8 cellular contexts compared by ENCODE assay signal in genomic region chr7:85185355-85186082, GRCh38. TPM values are rescaled to one million over a fixed set of nuclear protein-coding genes. Genes with fewer than 3 reads are reported as not detected.
DNase-seq lines count a peak whose midpoint lies in the region; TF ChIP-seq lines count a peak whose summit lies in the region.

No MANE protein-coding gene starts in this region.

- peak overlapping the region in 2 of 3 donors; percentile 37 to 41 for H3K4me3 ChIP-seq in liver (ENCODE audit: low read depth in 1 of 3, low read length in 3 of 3)
- peak overlapping the region; percentile 64 to 75 for H3K4me3 ChIP-seq in testis

- H3K9me3 ChIP-seq in liver (ENCODE audit: control insufficient read depth in 4 of 4, low read length in 3 of 4) (no peaks in the 10 kb centered on the region), testis (no peaks in the 10 kb centered on the region)

- intact Hi-C loops in testis (cut with DNase I; ENCODE audit: low total_unique reads) = loop anchor here (5.0 kb wide), 1 partner anchor 143 kb away; no protein-coding TSS in a partner anchor

- TF ChIP-seq RAD21 in liver (IDR thresholded peaks at IDR 0.05) = peak; percentile 41 to 46

- WGBS in liver = 3% methylated on average over 42 of the region's 42 CpGs
- 1 to 2% methylated on average over 40 to 42 of the region's 42 CpGs for WGBS in testis, 2 donors

- peak; percentile 16 for DNase-seq in GDM1 (lab: John Stamatoyannopoulos, UW)
- peak; percentile 28 for DNase-seq in NCI-H2107 treated with DMSO at 0.1 percent for 48 hours (lab: John Stamatoyannopoulos, UW; ENCODE audit: unreplicated experiment)
- DNase-seq in dedifferentiated amniotic fluid mesenchymal stem cell (ENCODE audit: extremely low spot score) = peak; percentile 78
- DNase-seq in testis = peak; percentile 77
- no peak for DNase-seq in activated T-cell treated with anti-CD3 and anti-CD28 coated beads, Interleukin-2, amount 50 U/mL, for 1 hour
- DNase-seq in HT-29 (ENCODE audit: low spot score) = no peak
- DNase-seq in stimulated activated CD4-positive, alpha-beta T cell treated with anti-CD3 and anti-CD28 coated beads, Interleukin-4, amount 100 ng/mL, for 1 hour = no peak

- H3K27me3 ChIP-seq in liver (ENCODE audit: control insufficient read depth in 4 of 4, insufficient read depth in 4 of 4, low read length in 3 of 4) (peaks cover 0 to 12% (median 2%) of the 10 kb centered on the region in 4 donors), testis (no peaks in the 10 kb centered on the region)

- H3K4me1 ChIP-seq in liver (ENCODE audit: control insufficient read depth in 4 of 4, insufficient read depth in 4 of 4, low read length in 3 of 4) (peaks cover 0 to 16% (median 3%) of the 10 kb centered on the region in 4 donors), testis (peaks cover 4% of the 10 kb centered on the region)

- peak overlapping the region in 1 of 2 donors; percentile 50 for H3K27ac ChIP-seq in liver (ENCODE audit: low read depth in 1 of 2, low read length in 2 of 2)
- H3K27ac ChIP-seq in testis = peak overlapping the region; percentile 61 to 79

- no peaks in the 10 kb centered on the region for H3K36me3 ChIP-seq in liver (ENCODE audit: control insufficient read depth in 4 of 4, insufficient read depth in 3 of 4, low read depth in 1 of 4, low read length in 3 of 4)
- no peaks in the 10 kb centered on the region for H3K36me3 ChIP-seq in testis (ENCODE audit: low read depth, missing control alignments)

- no peak overlapping the region for H3K9ac ChIP-seq in liver (ENCODE audit: low read depth in 1 of 2, low read length in 2 of 2)

- TF ChIP-seq CTCF in liver (IDR thresholded peaks at IDR 0.05; ENCODE audit: low read depth, low read length, missing input control) = no peak
- no peak for TF ChIP-seq CTCF in testis (IDR thresholded peaks at IDR 0.05)

- no peak for TF ChIP-seq POLR2A in testis (IDR thresholded peaks at IDR 0.05)

TF ChIP-seq in liver, 16 proteins besides CTCF, POLR2A, EP300 and RAD21:
- TF ChIP-seq HNF4A (conservative IDR thresholded peaks at IDR 0.05) (no peak), FOXA1 (IDR thresholded peaks at IDR 0.05) (no peak), ZBTB33 (IDR thresholded peaks at IDR 0.05) (no peak), REST (IDR thresholded peaks at IDR 0.05) (no peak), MAX (IDR thresholded peaks at IDR 0.05) (no peak), SP1 (IDR thresholded peaks at IDR 0.05) (no peak), RXRA (IDR thresholded peaks at IDR 0.05) (no peak), ATF3 (IDR thresholded peaks at IDR 0.05) (no peak), FOXA2 (IDR thresholded peaks at IDR 0.05) (no peak), EGR1 (IDR thresholded peaks at IDR 0.05; ENCODE audit: low read depth in 2 of 2) (no peak), HNF4G (IDR thresholded peaks at IDR 0.05) (no peak), GABPA (IDR thresholded peaks at IDR 0.05 in 1 of 2, conservative IDR thresholded peaks at IDR 0.05 in 1 of 2) (no peak), TAF1 (conservative IDR thresholded peaks at IDR 0.05) (no peak)

RNA-seq across cellular contexts. Expression of gene SEMA3D, which starts 1.3 kb away (rescaled TPM):
- total RNA-seq in liver (1 to 10 TPM; 1.1 to 1.2 TPM), testis (10 to 100 TPM in 1 of 2 donors, 1 to 10 TPM in 1; 7.5 to 11.5 TPM)
- polyA plus RNA-seq in liver (under 1 TPM; 0.18 to 0.36 TPM), testis (ENCODE audit: insufficient read depth, low read depth, low replicate concordance) (7.3 TPM)
- total RNA-seq in HT-29 (2014; rRNA removed; shearing (Covaris generic)) = not detected in 2 replicates

Comparison
In these comparisons a context has a peak if more than half of its experiments do, and no peak if none do; other contexts are left out.
1. DNase-seq: peak in GDM1 (single experiment), NCI-H2107 treated with DMSO at 0.1 percent for 48 hours (single experiment), dedifferentiated amniotic fluid mesenchymal stem cell (single experiment) and testis (single experiment); none in activated T-cell treated with anti-CD3 and anti-CD28 coated beads, Interleukin-2, amount 50 U/mL, for 1 hour (single experiment), HT-29 (single experiment) and stimulated activated CD4-positive, alpha-beta T cell treated with anti-CD3 and anti-CD28 coated beads, Interleukin-4, amount 100 ng/mL, for 1 hour (single experiment).